Comparison of ENCODE assay signal across 8 cellular contexts in genomic region chr1:176206006-176206960, GRCh38. TPM values are rescaled to one million over a fixed set of nuclear protein-coding genes. Genes with fewer than 3 reads are reported as not detected.
DNase-seq lines count a peak whose midpoint lies in the region; ATAC-seq and TF ChIP-seq lines count a peak whose summit lies in the region.

No MANE protein-coding gene starts in this region.

- ATAC-seq in GM19035 (IDR thresholded peaks at IDR 0.05; ENCODE audit: unreplicated experiment) (peak; percentile 27), HG03175 (IDR thresholded peaks at IDR 0.05; ENCODE audit: unreplicated experiment) (peak; percentile 27), PC-3 (peak; percentile 30)

- H3K79me2 ChIP-seq in PC-3 (ENCODE audit: low read length) (peaks cover 67% of the 10 kb centered on the region), hepatocyte (peaks cover 62% of the 10 kb centered on the region)

- CTCF ChIA-PET in PC-3 (lab: Charles Lee) = no interaction called here

- H3K4me3 ChIP-seq in PC-3 (ENCODE audit: low read length) (peak overlapping the region; percentile 97), astrocyte of the cerebellum (ENCODE audit: low read depth, low read length) (peak overlapping the region; percentile 92), hepatocyte (peak overlapping the region; percentile 58), retinal pigment epithelial cell (ENCODE audit: low read length) (peak overlapping the region; percentile 75)

- H3K27ac ChIP-seq in PC-3 (ENCODE audit: low read length) (peak overlapping the region; percentile 79), hepatocyte (peak overlapping the region; percentile 96)

- 1% methylated on average over 54 of the region's 58 CpGs for WGBS in hepatocyte (ENCODE audit: low lambda C conversion rate, missing lambda C conversion rate)

- H3K36me3 ChIP-seq in PC-3 (ENCODE audit: low read depth, low read length) (no peaks in the 10 kb centered on the region), hepatocyte (replicated peaks; ENCODE audit: insufficient read depth, low read depth) (no peaks in the 10 kb centered on the region)

- POLR2A ChIA-PET in PC-3 (lab: Charles Lee; ENCODE audit: unreplicated experiment) = no interaction called here

- peak; percentile 33 for DNase-seq in CMK (ENCODE audit: low read depth)
- peak; percentile 6 for DNase-seq in PC-3
- DNase-seq in astrocyte of the cerebellum (ENCODE audit: low read depth) = no peak
- peak; percentile 67 for DNase-seq in hepatocyte (ENCODE audit: low spot score)
- DNase-seq in retinal pigment epithelial cell (ENCODE audit: low read depth) = peak; percentile 15
- no peak for DNase-seq in OCI-M2 (lab: John Stamatoyannopoulos, UW; ENCODE audit: unreplicated experiment)

- no TSS peak for BruUV-seq in PC-3 (replicated peaks; lab: Mats Ljungman, UMichigan)

- intact Hi-C loops in PC-3 (cut with micrococcal nuclease) = loop anchor here (5.0 kb wide), 1 partner anchor 94 kb away; no protein-coding TSS in a partner anchor

- H3K27me3 ChIP-seq in PC-3 (ENCODE audit: low read length) (no peaks in the 10 kb centered on the region), hepatocyte (no peaks in the 10 kb centered on the region)

- H3F3A ChIP-seq in PC-3 (ENCODE audit: low read length, unreplicated experiment) = no peaks in the 10 kb centered on the region

- no peaks in the 10 kb centered on the region for H3K9me3 ChIP-seq in PC-3 (ENCODE audit: low read length)
- no peaks in the 10 kb centered on the region for H3K9me3 ChIP-seq in hepatocyte (ENCODE audit: low read depth)

- peak overlapping the region; percentile 90 for H3K9ac ChIP-seq in PC-3 (ENCODE audit: low read length)

- peak overlapping the region; percentile 93 for H2AFZ ChIP-seq in PC-3 (ENCODE audit: low read length)
- H2AFZ ChIP-seq in hepatocyte = peak overlapping the region; percentile 85

- peak overlapping the region; percentile 98 for H3K4me2 ChIP-seq in PC-3 (ENCODE audit: low read length)
- peak overlapping the region; percentile 80 for H3K4me2 ChIP-seq in hepatocyte

- in situ Hi-C loops in astrocyte of the cerebellum (cut with HindIII; ENCODE audit: low sequenced_read_pairs) = no loop called here

- peaks cover 14% of the 10 kb centered on the region for H3K4me1 ChIP-seq in PC-3 (ENCODE audit: insufficient read depth, low read length)
- H3K4me1 ChIP-seq in hepatocyte (ENCODE audit: insufficient read depth) = peaks cover 18% of the 10 kb centered on the region

- TF ChIP-seq CTCF in PC-3 (conservative IDR thresholded peaks at IDR 0.05; ENCODE audit: low read depth, low read length) (no peak), astrocyte of the cerebellum (IDR thresholded peaks at IDR 0.05; ENCODE audit: low read depth, low read length, missing control alignments) (no peak), hepatocyte (IDR thresholded peaks at IDR 0.05; ENCODE audit: poor library complexity) (no peak), retinal pigment epithelial cell (conservative IDR thresholded peaks at IDR 0.05; ENCODE audit: low read depth, low read length) (no peak)

- H3K9me2 ChIP-seq in PC-3 (replicated peaks; ENCODE audit: low read length) = no peaks in the 10 kb centered on the region
- H3K9me2 ChIP-seq in hepatocyte (replicated peaks; ENCODE audit: insufficient read depth) = no peaks in the 10 kb centered on the region

- H4K20me1 ChIP-seq in PC-3 (ENCODE audit: low read length) = peaks cover 19% of the 10 kb centered on the region; the same call in 1 of the 2 replicates
- H4K20me1 ChIP-seq in hepatocyte (ENCODE audit: insufficient read depth, poor library complexity, severe bottlenecking) = peaks cover 42% of the 10 kb centered on the region

RNA-seq across cellular contexts. Expression of gene COP1, which starts 0.8 kb away (rescaled TPM):
- total RNA-seq in PC-3 (2014; rRNA removed) (8.8 and 16.6 TPM in 2 replicates), hepatocyte (65.9 and 74.9 TPM in 2 replicates)
- 53.2 and 63.0 TPM in 2 replicates for polyA plus RNA-seq in hepatocyte

Comparison
In these comparisons a context has a peak if more than half of its experiments do, and no peak if none do; other contexts are left out.
1. DNase-seq: peak in CMK (single experiment), PC-3 (single experiment), hepatocyte (single experiment) and retinal pigment epithelial cell (single experiment); none in astrocyte of the cerebellum (single experiment) and OCI-M2 (single experiment).
2. Peak in every context shown above with its lines, with median percentiles within 50 percentile points of each other: ATAC-seq and H3K4me3 ChIP-seq.